In the genomic region with DNA sequence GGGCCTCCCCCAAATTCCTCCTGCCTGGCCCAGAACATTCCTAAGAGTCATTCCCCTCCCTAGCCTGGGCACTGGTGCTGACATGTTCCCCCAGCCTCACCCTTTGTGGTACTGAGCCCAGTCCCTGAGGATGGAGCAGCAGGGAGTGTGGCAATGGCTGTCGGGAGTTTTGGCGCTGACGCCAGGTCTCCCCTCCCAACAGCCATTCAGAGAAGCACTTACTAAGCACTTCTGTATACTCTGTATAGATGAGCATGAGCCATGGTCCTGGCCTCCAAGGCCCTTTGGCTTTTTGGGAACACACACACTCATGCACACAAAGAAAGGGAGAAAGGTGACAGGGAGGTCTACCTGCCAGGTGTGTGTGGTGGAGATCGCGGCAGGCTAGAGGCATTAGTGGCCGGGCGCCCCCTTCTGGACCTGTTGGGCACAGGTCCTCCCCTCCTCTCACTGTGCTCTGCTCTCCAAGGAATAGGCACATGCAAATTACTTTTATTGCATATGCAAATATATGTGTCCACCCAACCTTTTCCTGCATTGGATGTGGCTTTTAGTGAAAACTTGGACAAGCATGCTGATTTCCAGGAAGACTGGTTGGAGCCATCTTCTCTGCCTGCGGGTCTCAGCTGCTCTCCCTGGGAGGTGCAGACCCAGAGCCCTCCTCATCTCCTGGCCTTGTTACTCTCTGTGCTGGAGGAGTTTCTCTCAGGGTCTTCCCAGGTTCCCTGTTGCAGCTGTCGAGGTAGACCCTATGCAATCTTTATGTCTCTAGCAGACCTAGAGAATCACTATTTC, we compare ENCODE assay signal across 8 cellular contexts. TPM values are rescaled to one million over a fixed set of nuclear protein-coding genes. Genes with fewer than 3 reads are reported as not detected.
DNase-seq lines count a peak whose midpoint lies in the region; ATAC-seq and TF ChIP-seq lines count a peak whose summit lies in the region.

No MANE protein-coding gene starts in this region.

- H3K27me3 ChIP-seq in neural cell (ENCODE audit: insufficient read depth, low read depth, low read length) (no peaks in the 10 kb centered on the region), tibial nerve (no peaks in the 10 kb centered on the region)

- H3K4me2 ChIP-seq in neural cell (ENCODE audit: low read length): no peak overlapping the region

- no peaks in the 10 kb centered on the region for H4K20me1 ChIP-seq in neural cell (ENCODE audit: insufficient read depth)

- H3K4me3 ChIP-seq in neural cell (ENCODE audit: low read length) (no peak overlapping the region), tibial nerve (no peak overlapping the region)

- TF ChIP-seq CTCF in neural cell (IDR thresholded peaks at IDR 0.05; ENCODE audit: poor library complexity, severe bottlenecking): peak; percentile 70
- peak; percentile 68 to 89 (median 75) for TF ChIP-seq CTCF in tibial nerve (IDR thresholded peaks at IDR 0.05)

- DNase-seq in NOMO-1 treated with DMSO at 0.1 percent for 48 hours (lab: John Stamatoyannopoulos, UW; ENCODE audit: unreplicated experiment): peak; percentile 36
- DNase-seq in NOMO-1 treated with dmso at 0.1 percent for 144 hours (lab: John Stamatoyannopoulos, UW; ENCODE audit: unreplicated experiment): no peak
- peak; percentile 22 for DNase-seq in NCI-H345 treated with DMSO at 0.1 percent for 48 hours (lab: John Stamatoyannopoulos, UW; ENCODE audit: unreplicated experiment)
- peak; percentile 45 for DNase-seq in activated T-cell treated with anti-CD3 and anti-CD28 coated beads for 48 hours (ENCODE audit: low read depth)
- peak; percentile 53 to 77 for DNase-seq in erythroblast (lab: John Stamatoyannopoulos, UW)
- DNase-seq in tibial nerve (ENCODE audit: low spot score in 2 of 2): no peak

- 24 to 39% methylated on average over 9 of the region's 9 CpGs for WGBS in tibial nerve, 2 donors

- no peaks in the 10 kb centered on the region for H3K79me2 ChIP-seq in neural cell (replicated peaks; ENCODE audit: insufficient read depth, low read length)

- ATAC-seq in HG02840 (IDR thresholded peaks at IDR 0.05; ENCODE audit: low FRiP score, unreplicated experiment): no peak

- H3K27ac ChIP-seq in neural cell (ENCODE audit: low read length) (no peak overlapping the region), tibial nerve (peak overlapping the region in 2 of 4 donors; percentile 19 to 73)

- no peak overlapping the region for H2AFZ ChIP-seq in neural cell (ENCODE audit: low read depth, low read length)

- peaks cover 0 to 28% (median 6%) of the 10 kb centered on the region in 4 donors for H3K4me1 ChIP-seq in tibial nerve

- H3K9me3 ChIP-seq in neural cell (ENCODE audit: low read length): no peaks in the 10 kb centered on the region
- H3K9me3 ChIP-seq in tibial nerve: no peaks in the 10 kb centered on the region

- no peak for TF ChIP-seq POLR2A in erythroblast (IDR thresholded peaks at IDR 0.05; ENCODE audit: low read length)
- TF ChIP-seq POLR2A in tibial nerve (IDR thresholded peaks at IDR 0.05): no peak

- TF ChIP-seq EP300 in neural cell (conservative IDR thresholded peaks at IDR 0.05; ENCODE audit: poor library complexity, severe bottlenecking) (no peak), tibial nerve (IDR thresholded peaks at IDR 0.05) (peak in 1 of 2 donors; percentile 25)

- H3K9ac ChIP-seq in neural cell (ENCODE audit: low read length): no peak overlapping the region

- H3K36me3 ChIP-seq in neural cell (ENCODE audit: insufficient read depth, low read length) (no peaks in the 10 kb centered on the region), tibial nerve (peaks cover 0 to 68% (median 21%) of the 10 kb centered on the region in 3 donors)

- no peaks in the 10 kb centered on the region for H3F3A ChIP-seq in neural cell (ENCODE audit: insufficient read depth, low read length, poor library complexity, severe bottlenecking)

- peak; percentile 69 for TF ChIP-seq RAD21 in neural cell (conservative IDR thresholded peaks at IDR 0.05)

- no peaks in the 10 kb centered on the region for H3K9me2 ChIP-seq in neural cell (ENCODE audit: insufficient read depth, low read length)

TF ChIP-seq in neural cell, 6 proteins besides CTCF, POLR2A, EP300 and RAD21:
- no peak for TF ChIP-seq TAF1 (IDR thresholded peaks at IDR 0.05; ENCODE audit: low read depth)
- TF ChIP-seq SMC3 (conservative IDR thresholded peaks at IDR 0.05; ENCODE audit: poor library complexity): peak; percentile 71

RNA-seq across cellular contexts. Expression of a gene that starts 17.4 kb away (rescaled TPM):
- polyA plus RNA-seq in neural cell: 0.45 and 2.1 TPM in 2 replicates
- 1.7 and 3.4 TPM in 2 replicates for polyA minus RNA-seq in neural cell
- 1 to 10 TPM in 3 of 4 donors, under 1 TPM in 1; 0.90 to 2.0 (median 1.3) TPM for total RNA-seq in tibial nerve

RNA-seq across cellular contexts. Expression of a gene that starts 20.9 kb away (rescaled TPM):
- 0.25 TPM in 1 of 2 replicates, not detected in the other for polyA plus RNA-seq in neural cell
- polyA minus RNA-seq in neural cell: not detected in 2 replicates
- total RNA-seq in tibial nerve: 1 to 10 TPM in 2 of 4 donors, under 1 TPM in 2; 0.22 to 2.5 (median 1.0) TPM

RNA-seq across cellular contexts. Expression of a gene that starts 48.8 kb away (rescaled TPM):
- 38.1 and 51.4 TPM in 2 replicates for polyA plus RNA-seq in neural cell
- 50.2 and 54.6 TPM in 2 replicates for polyA minus RNA-seq in neural cell
- 10 to 100 TPM; 57.1 to 94.3 (median 85.7) TPM for total RNA-seq in tibial nerve

RNA-seq across cellular contexts. Expression of a gene that starts 50.1 kb away (rescaled TPM):
- not detected in 2 replicates for polyA plus RNA-seq in neural cell
- polyA minus RNA-seq in neural cell: not detected in 2 replicates
- not detected for total RNA-seq in tibial nerve

RNA-seq across cellular contexts. Expression of a gene that starts 57.9 kb away (rescaled TPM):
- polyA plus RNA-seq in neural cell: 140 and 172 TPM in 2 replicates
- polyA minus RNA-seq in neural cell: 66.2 and 91.5 TPM in 2 replicates
- 10 to 100 TPM; 30.3 to 42.8 (median 32.3) TPM for total RNA-seq in tibial nerve

Comparison
In these comparisons a context has a peak if more than half of its experiments do, and no peak if none do; other contexts are left out.
1. DNase-seq: peak in NOMO-1 treated with DMSO at 0.1 percent for 48 hours (single experiment), NCI-H345 treated with DMSO at 0.1 percent for 48 hours (single experiment), activated T-cell treated with anti-CD3 and anti-CD28 coated beads for 48 hours (single experiment) and erythroblast (2 of 2); none in NOMO-1 treated with dmso at 0.1 percent for 144 hours (single experiment) and tibial nerve (0 of 2).